Comparison of ENCODE assay signal across 29 cellular contexts in genomic region chr11:46197421-46197820, GRCh38.
"Had no signal": no experiment of that assay in that cellular context is flagged by ENCODE, and none has a peak within 500 bp of the region (broad histone marks: within the 10 kb centered on the region; RNA-seq: fewer than 3 reads in every experiment).

No MANE protein-coding gene starts in this region.

- H3K4me1 Mint-ChIP-seq: stimulated activated effector memory CD8-positive, alpha-beta T cell treated with anti-CD3 and anti-CD28 coated beads, Interleukin-12 subunit alpha, Interleukin-12 subunit beta, amount 100 ng/mL, for 72 hours; stimulated activated memory B cell treated with anti-CD40 and anti-IgM and Interleukin-4, amounts not matched to agents 10 μg/mL and 1 μg/mL and 100 μg/mL, for 72 hours; stimulated activated naive B cell treated with anti-CD40 and anti-IgM and Interleukin-4, amounts not matched to agents 10 μg/mL and 1 μg/mL and 100 μg/mL, for 72 hours; stimulated activated naive CD8-positive, alpha-beta T cell treated with anti-CD3 and anti-CD28 coated beads, Interleukin-15, amount 100 ng/mL, for 72 hours had no signal

- H3K27ac Mint-ChIP-seq: stimulated activated effector memory CD8-positive, alpha-beta T cell treated with anti-CD3 and anti-CD28 coated beads, Interleukin-12 subunit alpha, Interleukin-12 subunit beta, amount 100 ng/mL, for 72 hours; stimulated activated memory B cell treated with anti-CD40 and anti-IgM and Interleukin-4, amounts not matched to agents 10 μg/mL and 1 μg/mL and 100 μg/mL, for 72 hours; stimulated activated naive B cell treated with anti-CD40 and anti-IgM and Interleukin-4, amounts not matched to agents 10 μg/mL and 1 μg/mL and 100 μg/mL, for 72 hours; stimulated activated naive CD8-positive, alpha-beta T cell treated with anti-CD3 and anti-CD28 coated beads, Interleukin-15, amount 100 ng/mL, for 72 hours; stimulated activated naive CD8-positive, alpha-beta T cell treated with anti-CD3 and anti-CD28 coated beads, Interleukin-15, Interleukin-2, amounts not matched to agents 100 ng/mL and 50 ng/mL, for 24 hours; type B pancreatic cell had no signal

- DNase-seq: stimulated activated CD4-positive, alpha-beta T cell treated with anti-CD3 and anti-CD28 coated beads, Interleukin-2, amount 100 ng/mL, for 48 hours; stimulated activated CD4-positive, alpha-beta T cell treated with anti-CD3 and anti-CD28 coated beads, Interleukin-4, amount 100 ng/mL, for 1 hour; stimulated activated CD4-positive, alpha-beta T cell treated with anti-CD3 and anti-CD28 coated beads, Interleukin-4, amount 100 ng/mL, for 24 hours; stimulated activated CD4-positive, alpha-beta T cell treated with anti-CD3 and anti-CD28 coated beads, Interleukin-4, amount 100 ng/mL, for 4 hours; stimulated activated CD8-positive, alpha-beta memory T cell treated with anti-CD3 and anti-CD28 coated beads, Interleukin-4, amount 100 ng/mL, for 48 hours; stimulated activated naive B cell treated with anti-CD40 and anti-IgM and Interleukin-4, amounts not matched to agents 10 μg/mL and 1 μg/mL and 100 μg/mL, for 72 hours; stimulated activated naive CD4-positive, alpha-beta T cell; stimulated activated naive CD4-positive, alpha-beta T cell treated with Interleukin-2 at 50 U/mL for 16 hours; stimulated activated naive CD8-positive, alpha-beta T cell treated with anti-CD3 and anti-CD28 coated beads, Interleukin-15, amount 100 ng/mL, for 72 hours; stimulated activated naive CD8-positive, alpha-beta T cell treated with anti-CD3 and anti-CD28 coated beads, Interleukin-15, Interleukin-2, amounts not matched to agents 100 U/mL and 50 U/mL, for 24 hours; stomach; substantia nigra; testis; thyroid gland; tibial artery; transverse colon; trophoblast cell; upper lobe of left lung; upper lobe of right lung; uterus had no signal

- H3K4me1 ChIP-seq: stomach, suprapubic skin, testis, thyroid gland, tibial artery, tibial nerve, transverse colon, upper lobe of left lung, upper lobe of right lung, uterus, vagina had no signal

- H3K4me3 Mint-ChIP-seq: stimulated activated effector memory CD8-positive, alpha-beta T cell treated with anti-CD3 and anti-CD28 coated beads, Interleukin-12 subunit alpha, Interleukin-12 subunit beta, amount 100 ng/mL, for 72 hours; stimulated activated memory B cell treated with anti-CD40 and anti-IgM and Interleukin-4, amounts not matched to agents 10 μg/mL and 1 μg/mL and 100 μg/mL, for 72 hours; stimulated activated naive B cell treated with anti-CD40 and anti-IgM and Interleukin-4, amounts not matched to agents 10 μg/mL and 1 μg/mL and 100 μg/mL, for 72 hours; stimulated activated naive CD8-positive, alpha-beta T cell treated with anti-CD3 and anti-CD28 coated beads, Interleukin-15, amount 100 ng/mL, for 72 hours; stimulated activated naive CD8-positive, alpha-beta T cell treated with anti-CD3 and anti-CD28 coated beads, Interleukin-15, Interleukin-2, amounts not matched to agents 100 ng/mL and 50 ng/mL, for 24 hours; type B pancreatic cell had no signal

- H3K36me3 Mint-ChIP-seq: stimulated activated effector memory CD8-positive, alpha-beta T cell treated with anti-CD3 and anti-CD28 coated beads, Interleukin-12 subunit alpha, Interleukin-12 subunit beta, amount 100 ng/mL, for 72 hours; stimulated activated memory B cell treated with anti-CD40 and anti-IgM and Interleukin-4, amounts not matched to agents 10 μg/mL and 1 μg/mL and 100 μg/mL, for 72 hours; stimulated activated naive B cell treated with anti-CD40 and anti-IgM and Interleukin-4, amounts not matched to agents 10 μg/mL and 1 μg/mL and 100 μg/mL, for 72 hours; type B pancreatic cell had no signal

- H3K4me3 ChIP-seq: stomach, suprapubic skin, testis, thoracic aorta, thyroid gland, tibial artery, tibial nerve, transverse colon, upper lobe of left lung, upper lobe of right lung, uterus, vagina had no signal

- FAIRE-seq: urothelium cell line had no signal

- H3K36me3 ChIP-seq: stomach, suprapubic skin, thoracic aorta, thyroid gland, tibial artery, tibial nerve, transverse colon, upper lobe of left lung, upper lobe of right lung, uterus, vagina had no signal

- H3K9me3 ChIP-seq: stomach, suprapubic skin, testis, thoracic aorta, thyroid gland, tibial artery, tibial nerve, transverse colon, upper lobe of left lung, upper lobe of right lung, uterus, vagina had no signal

- ATAC-seq: stimulated activated effector memory CD8-positive, alpha-beta T cell treated with anti-CD3 and anti-CD28 coated beads, Interleukin-12 subunit alpha, Interleukin-12 subunit beta, amount 100 ng/mL, for 72 hours; stimulated activated memory B cell treated with anti-CD40 and anti-IgM and Interleukin-4, amounts not matched to agents 10 μg/mL and 1 μg/mL and 100 μg/mL, for 72 hours; stimulated activated naive B cell treated with anti-CD40 and anti-IgM and Interleukin-4, amounts not matched to agents 10 μg/mL and 1 μg/mL and 100 μg/mL, for 72 hours; stimulated activated naive CD8-positive, alpha-beta T cell treated with anti-CD3 and anti-CD28 coated beads, Interleukin-15, amount 100 ng/mL, for 72 hours; stimulated activated naive CD8-positive, alpha-beta T cell treated with anti-CD3 and anti-CD28 coated beads, Interleukin-15, Interleukin-2, amounts not matched to agents 100 U/mL and 50 U/mL, for 24 hours; upper lobe of right lung had no signal

- H3K27ac ChIP-seq: stomach, suprapubic skin, testis, thoracic aorta, thyroid gland, tibial artery, tibial nerve, transverse colon, upper lobe of left lung, upper lobe of right lung, uterus, vagina had no signal

- H3K9me3 Mint-ChIP-seq: stimulated activated effector memory CD8-positive, alpha-beta T cell treated with anti-CD3 and anti-CD28 coated beads, Interleukin-12 subunit alpha, Interleukin-12 subunit beta, amount 100 ng/mL, for 72 hours; stimulated activated memory B cell treated with anti-CD40 and anti-IgM and Interleukin-4, amounts not matched to agents 10 μg/mL and 1 μg/mL and 100 μg/mL, for 72 hours; stimulated activated naive B cell treated with anti-CD40 and anti-IgM and Interleukin-4, amounts not matched to agents 10 μg/mL and 1 μg/mL and 100 μg/mL, for 72 hours; stimulated activated naive CD8-positive, alpha-beta T cell treated with anti-CD3 and anti-CD28 coated beads, Interleukin-15, amount 100 ng/mL, for 72 hours; stimulated activated naive CD8-positive, alpha-beta T cell treated with anti-CD3 and anti-CD28 coated beads, Interleukin-15, Interleukin-2, amounts not matched to agents 100 ng/mL and 50 ng/mL, for 24 hours; type B pancreatic cell had no signal

- H3K27me3 ChIP-seq: suprapubic skin, testis, thyroid gland, upper lobe of left lung, uterus, vagina had no signal
